ENCODE assay signal across 8 cellular contexts in the genomic region with DNA sequence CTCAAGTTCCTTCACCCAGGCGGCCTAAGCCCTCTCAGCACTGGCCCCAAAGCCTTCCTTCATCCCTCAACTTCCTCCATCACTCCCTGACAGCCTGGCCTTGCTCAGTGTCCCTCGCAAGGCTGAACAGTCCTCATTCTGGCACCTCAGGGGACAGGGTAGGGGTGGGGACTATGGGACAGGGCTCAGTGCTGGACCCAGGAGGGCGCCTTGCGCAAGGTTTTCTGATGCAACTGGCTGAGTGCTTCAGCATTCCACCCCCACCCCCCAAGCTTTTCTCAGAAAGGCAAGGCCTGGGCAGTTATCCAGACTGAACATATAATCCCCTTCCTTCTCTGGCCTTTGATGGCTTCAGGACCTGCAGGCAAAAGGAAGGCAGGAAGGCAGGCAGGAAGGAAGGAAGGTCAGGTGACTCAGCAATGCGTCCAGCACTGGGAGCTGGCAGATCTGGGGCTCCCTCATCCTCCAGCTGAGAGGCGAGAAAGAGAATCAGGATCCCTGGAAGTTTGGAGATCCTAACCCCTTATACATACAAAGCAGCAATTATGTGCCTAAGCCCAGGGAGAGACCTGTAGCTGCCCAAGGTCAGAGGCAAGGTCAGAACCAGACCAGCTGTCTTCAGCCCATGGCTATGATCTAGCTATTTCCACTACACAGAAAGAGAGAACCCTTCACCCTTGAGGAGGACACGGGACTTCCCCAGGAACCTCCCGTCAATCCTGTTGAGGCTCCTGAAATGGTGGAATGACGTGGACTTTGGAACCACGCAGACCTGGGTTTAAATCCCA. TPM values are rescaled to one million over a fixed set of nuclear protein-coding genes. Genes with fewer than 3 reads are reported as not detected.
DNase-seq lines count a peak whose midpoint lies in the region; ATAC-seq and TF ChIP-seq lines count a peak whose summit lies in the region.
"Had no signal": no experiment of that assay in that cellular context is flagged by ENCODE, and none has a peak within 500 bp of the region (broad histone marks: within the 10 kb centered on the region; RNA-seq: fewer than 3 reads in every experiment).

No MANE protein-coding gene starts in this region.

- H3K27ac ChIP-seq in H9 (ENCODE audit: insufficient read length, low read depth, low read length) (no peak overlapping the region), epithelial cell of prostate (peak overlapping the region; percentile 100), endodermal cell (ENCODE audit: low read depth, low read length) (no peak overlapping the region)

- H3K4me3 ChIP-seq in NT2/D1 (ENCODE audit: insufficient read length, low read depth): no peak overlapping the region
- no peak overlapping the region for H3K4me3 ChIP-seq in endodermal cell (ENCODE audit: low read length)

- DNase-seq in H9: no peak
- DNase-seq in NT2/D1 (ENCODE audit: low read depth, low spot score): no peak
- DNase-seq in epithelial cell of prostate (ENCODE audit: low read depth, low spot score): no peak
- DNase-seq in omental fat pad (ENCODE audit: low spot score): peak; percentile 49
- no peak for DNase-seq in foreskin melanocyte
- no peak for DNase-seq in endodermal cell
- DNase-seq in NCI-H774 (lab: John Stamatoyannopoulos, UW): no peak
- DNase-seq: natural killer cell had no signal

- H3K4ac ChIP-seq in H9 (ENCODE audit: low read depth, low read length): no peak overlapping the region

- no CpG with 5 or more reads among the region's 10 CpGs for WGBS in H9 (ENCODE audit: extremely low coverage, insufficient read length, low lambda C conversion rate)
- WGBS in endodermal cell (ENCODE audit: insufficient coverage in 1 of 2, insufficient read length in 1 of 2), 2 experiments: 91 to 95% methylated on average over 5 to 10 of the region's 10 CpGs

- H3K9me3 Mint-ChIP-seq in H9 (no peaks in the 10 kb centered on the region), endodermal cell (no peaks in the 10 kb centered on the region)
- H3K9me3 Mint-ChIP-seq: natural killer cell had no signal

- no peak overlapping the region for H3T11ph ChIP-seq in H9 (ENCODE audit: low read length)

- TF ChIP-seq CTCF in H9 (conservative IDR thresholded peaks at IDR 0.05) (no peak), omental fat pad (IDR thresholded peaks at IDR 0.05) (no peak), endodermal cell (conservative IDR thresholded peaks at IDR 0.05) (no peak)

- no peak overlapping the region for H4K5ac ChIP-seq in H9 (ENCODE audit: insufficient read length, low read depth, low read length)

- H3K9ac ChIP-seq in H9 (ENCODE audit: extremely low read depth, insufficient read length, low read length): no peak overlapping the region
- H3K9ac ChIP-seq in NT2/D1 (ENCODE audit: insufficient read length, low read depth): peak overlapping the region; percentile 32
- H3K9ac ChIP-seq in endodermal cell (ENCODE audit: extremely low read depth, low read length, poor library complexity, severe bottlenecking): no peak overlapping the region

- no peak overlapping the region for H4K8ac ChIP-seq in H9 (replicated peaks; ENCODE audit: insufficient read length, low read depth, low read length)

- no peak overlapping the region for H2AK5ac ChIP-seq in H9 (ENCODE audit: insufficient read length, low read length)

- peaks cover 9 to 12% of the 10 kb centered on the region in 2 experiments; a peak in 3 of 4 replicates for H3K4me1 Mint-ChIP-seq in H9
- peaks cover 5% of the 10 kb centered on the region for H3K4me1 Mint-ChIP-seq in endodermal cell
- H3K4me1 Mint-ChIP-seq: natural killer cell had no signal

- H3K4me2 ChIP-seq in H9 (ENCODE audit: insufficient read depth, insufficient read length, low read length): no peak overlapping the region

- H3K56ac ChIP-seq in H9 (ENCODE audit: insufficient read length, low read depth, low read length): no peak overlapping the region

- H3K9me3 ChIP-seq in H9 (ENCODE audit: control insufficient read depth, low read depth, low read length) (no peaks in the 10 kb centered on the region), NT2/D1 (ENCODE audit: insufficient read depth, low read length) (no peaks in the 10 kb centered on the region), endodermal cell (ENCODE audit: control insufficient read depth, low read length) (no peaks in the 10 kb centered on the region)

- H3K4me1 ChIP-seq in H9 (ENCODE audit: insufficient read depth, low read length) (no peaks in the 10 kb centered on the region), NT2/D1 (ENCODE audit: insufficient read depth, insufficient read length) (peaks cover 15% of the 10 kb centered on the region), endodermal cell (ENCODE audit: control insufficient read depth, insufficient read depth, low read length) (no peaks in the 10 kb centered on the region)

- H3K14ac ChIP-seq in H9 (ENCODE audit: insufficient read depth, low read length): no peak overlapping the region; the same call in 1 of the 2 replicates

- no peaks in the 10 kb centered on the region for H3K27me3 ChIP-seq in H9 (ENCODE audit: insufficient read depth, low read length)
- H3K27me3 ChIP-seq in NT2/D1 (ENCODE audit: insufficient read depth, insufficient read length): no peaks in the 10 kb centered on the region
- H3K27me3 ChIP-seq in endodermal cell (ENCODE audit: control insufficient read depth, insufficient read depth, low read length, poor library complexity, severe bottlenecking): no peaks in the 10 kb centered on the region

- no peak overlapping the region for H4K91ac ChIP-seq in H9 (ENCODE audit: insufficient read length, low read depth, low read length)

- H3K36me3 Mint-ChIP-seq in H9 (ENCODE audit: insufficient read depth in 1 of 3, low read depth in 3 of 3): no peaks in the 10 kb centered on the region
- H3K36me3 Mint-ChIP-seq in endodermal cell (ENCODE audit: low read depth): no peaks in the 10 kb centered on the region
- H3K36me3 Mint-ChIP-seq: natural killer cell had no signal

- H2BK12ac ChIP-seq in H9 (ENCODE audit: insufficient read length, low read depth, low read length): no peak overlapping the region

- H2BK120ac ChIP-seq in H9 (ENCODE audit: low read depth, low read length, poor library complexity, severe bottlenecking): no peak overlapping the region

- no peak overlapping the region for H2BK5ac ChIP-seq in H9 (ENCODE audit: insufficient read length, low read length)

- H3K27ac Mint-ChIP-seq in H9: peak overlapping the region in 2 of 3 experiments; percentile 61 to 89; a peak in 2 of 7 replicates
- no peak overlapping the region for H3K27ac Mint-ChIP-seq in endodermal cell
- H3K27ac Mint-ChIP-seq: natural killer cell had no signal

- peaks cover 3% of the 10 kb centered on the region for H4K20me1 ChIP-seq in H9 (ENCODE audit: control insufficient read depth, insufficient read depth, insufficient read length)

- ATAC-seq in omental fat pad (ENCODE audit: low FRiP score): peak; percentile 65

- H3K79me1 ChIP-seq in H9 (ENCODE audit: insufficient read depth, low read depth, low read length, poor library complexity, severe bottlenecking): no peaks in the 10 kb centered on the region

- no peak overlapping the region for H3K23ac ChIP-seq in H9 (ENCODE audit: insufficient read length, low read depth, low read length)

- H3K27me3 Mint-ChIP-seq in H9 (ENCODE audit: low read depth) (peaks cover 9% of the 10 kb centered on the region), endodermal cell (ENCODE audit: insufficient read depth) (peaks cover 25% of the 10 kb centered on the region)

- H3K23me2 ChIP-seq in H9 (ENCODE audit: insufficient read length, low read depth, low read length, poor library complexity, severe bottlenecking): no peaks in the 10 kb centered on the region

- H2AFZ ChIP-seq in H9 (ENCODE audit: low read length): no peak overlapping the region

- H3K36me3 ChIP-seq in NT2/D1 (ENCODE audit: insufficient read depth, insufficient read length, low read length): no peaks in the 10 kb centered on the region
- H3K36me3 ChIP-seq in endodermal cell (ENCODE audit: control insufficient read depth, insufficient read depth, low read length): no peaks in the 10 kb centered on the region

- H2BK15ac ChIP-seq in H9 (ENCODE audit: low read depth, low read length): no peak overlapping the region

- no peaks in the 10 kb centered on the region for H3K79me2 ChIP-seq in H9 (ENCODE audit: insufficient read depth, low read length)

- no peak overlapping the region for H3K4me3 Mint-ChIP-seq in H9
- no peak overlapping the region for H3K4me3 Mint-ChIP-seq in endodermal cell
- H3K4me3 Mint-ChIP-seq: natural killer cell had no signal

- no peak overlapping the region for H3K18ac ChIP-seq in H9 (ENCODE audit: insufficient read length, low read depth, low read length)

- H2BK20ac ChIP-seq in H9 (ENCODE audit: low read depth, low read length, poor library complexity, severe bottlenecking): no peak overlapping the region

RNA-seq across cellular contexts. Expression of a gene that starts 8.6 kb away (rescaled TPM):
- total RNA-seq in H9 (2021) (20.0 and 20.8 TPM in 2 replicates), omental fat pad (10 to 100 TPM in 1 of 4 donors, 1 to 10 TPM in 3; 5.5 to 10.6 (median 6.2) TPM), endodermal cell (1 to 10 TPM; 4.0 TPM)
- polyA plus RNA-seq in endodermal cell (2013, experiment 1 of 2): 7.6 TPM
- polyA plus RNA-seq in endodermal cell (2013, experiment 2 of 2): 5.8 TPM

RNA-seq across cellular contexts. Expression of a gene that starts 25.0 kb away (rescaled TPM):
- 18.9 and 22.7 TPM in 2 replicates for total RNA-seq in H9 (2021)
- 10 to 100 TPM; 12.6 to 19.1 (median 15.8) TPM for total RNA-seq in omental fat pad
- 10 to 100 TPM; 24.7 to 38.4 TPM for total RNA-seq in endodermal cell
- polyA plus RNA-seq in endodermal cell (2013, experiment 1 of 2): 34.9 TPM
- 37.1 TPM for polyA plus RNA-seq in endodermal cell (2013, experiment 2 of 2)

RNA-seq across cellular contexts. Expression of a gene that starts 36.1 kb away (rescaled TPM):
- total RNA-seq in H9 (2021) (46.8 and 50.8 TPM in 2 replicates), omental fat pad (10 to 100 TPM; 49.9 to 88.1 (median 52.9) TPM), endodermal cell (10 to 100 TPM; 61.7 to 63.7 TPM)
- polyA plus RNA-seq in endodermal cell (2013, experiment 1 of 2): 56.3 TPM
- polyA plus RNA-seq in endodermal cell (2013, experiment 2 of 2): 44.3 TPM

RNA-seq across cellular contexts. Expression of a gene that starts 46.6 kb away (rescaled TPM):
- total RNA-seq in H9 (2021): 54.4 and 55.1 TPM in 2 replicates
- 1 to 10 TPM; 2.0 to 3.3 (median 2.5) TPM for total RNA-seq in omental fat pad
- 10 to 100 TPM; 71.4 to 81.7 TPM for total RNA-seq in endodermal cell
- polyA plus RNA-seq in endodermal cell (2013, experiment 1 of 2): 60.7 TPM
- polyA plus RNA-seq in endodermal cell (2013, experiment 2 of 2): 57.0 TPM
